ENCODE assay signal across 8 cellular contexts in genomic region chr3:71585891-71586809, GRCh38. TPM values are rescaled to one million over a fixed set of nuclear protein-coding genes. Genes with fewer than 3 reads are reported as not detected.
DNase-seq lines count a peak whose midpoint lies in the region; ATAC-seq, FAIRE-seq and TF ChIP-seq lines count a peak whose summit lies in the region.

No MANE protein-coding gene starts in this region.

- peaks cover 3 to 12% of the 10 kb centered on the region in 2 donors for H3K4me1 ChIP-seq in kidney (ENCODE audit: control insufficient read depth in 1 of 2, insufficient read depth in 1 of 2, low read depth in 1 of 2, low read length in 2 of 2)
- peaks cover 16% of the 10 kb centered on the region for H3K4me1 ChIP-seq in upper lobe of right lung

- peaks cover 24% of the 10 kb centered on the region for H3K4me1 Mint-ChIP-seq in activated CD4-positive, alpha-beta T cell treated with anti-CD3 and anti-CD28 coated beads, Interleukin-2, amount 10 ng/mL, durations not matched to agents 24 days and 14 days
- peaks cover 49% of the 10 kb centered on the region for H3K4me1 Mint-ChIP-seq in activated naive CD8-positive, alpha-beta T cell treated with anti-CD3 and anti-CD28 coated beads, Interleukin-2, amount 50 U/mL, for 24 hours

- H3K9me3 ChIP-seq in kidney (ENCODE audit: control insufficient read depth in 1 of 2, low read length in 2 of 2): no peaks in the 10 kb centered on the region
- no peaks in the 10 kb centered on the region for H3K9me3 ChIP-seq in upper lobe of right lung

- intact Hi-C loops in activated CD4-positive, alpha-beta T cell treated with anti-CD3 and anti-CD28 coated beads, Interleukin-2, amount 10 ng/mL, durations not matched to agents 24 days and 14 days (cut with micrococcal nuclease): loop anchor here (1.0 to 5.0 kb wide), 8 partner anchors 43 to 1055 kb away; no protein-coding TSS in a partner anchor
- intact Hi-C loops in kidney (cut with DNase I): no loop called here
- intact Hi-C loops in upper lobe of right lung (cut with DNase I): loop anchor here (10.0 kb wide), 1 partner anchor 531 kb away; no protein-coding TSS in a partner anchor

- H3K27me3 Mint-ChIP-seq in activated CD4-positive, alpha-beta T cell treated with anti-CD3 and anti-CD28 coated beads, Interleukin-2, amount 10 ng/mL, durations not matched to agents 24 days and 14 days: peaks cover 1% of the 10 kb centered on the region
- H3K27me3 Mint-ChIP-seq in activated naive CD8-positive, alpha-beta T cell treated with anti-CD3 and anti-CD28 coated beads, Interleukin-2, amount 50 U/mL, for 24 hours: no peaks in the 10 kb centered on the region

- no peak overlapping the region for H3K9ac ChIP-seq in kidney (ENCODE audit: low read length in 2 of 2)

- H3K27ac ChIP-seq in kidney (ENCODE audit: low read depth in 2 of 2, low read length in 2 of 2) (peak overlapping the region in 1 of 2 donors; percentile 11), upper lobe of right lung (no peak overlapping the region)

- ATAC-seq in activated naive CD8-positive, alpha-beta T cell treated with anti-CD3 and anti-CD28 coated beads, Interleukin-2, amount 50 U/mL, for 24 hours: no peak
- ATAC-seq in upper lobe of right lung (no peak), GM21526 (IDR thresholded peaks at IDR 0.05; ENCODE audit: low FRiP score, unreplicated experiment) (no peak), HG03469 (IDR thresholded peaks at IDR 0.05; ENCODE audit: unreplicated experiment) (no peak)

- H3K4me3 Mint-ChIP-seq in activated CD4-positive, alpha-beta T cell treated with anti-CD3 and anti-CD28 coated beads, Interleukin-2, amount 10 ng/mL, durations not matched to agents 24 days and 14 days: no peak overlapping the region
- H3K4me3 Mint-ChIP-seq in activated naive CD8-positive, alpha-beta T cell treated with anti-CD3 and anti-CD28 coated beads, Interleukin-2, amount 50 U/mL, for 24 hours: peak overlapping the region; percentile 22

- no peak overlapping the region for H3K27ac Mint-ChIP-seq in activated CD4-positive, alpha-beta T cell treated with anti-CD3 and anti-CD28 coated beads, Interleukin-2, amount 10 ng/mL, durations not matched to agents 24 days and 14 days
- H3K27ac Mint-ChIP-seq in activated naive CD8-positive, alpha-beta T cell treated with anti-CD3 and anti-CD28 coated beads, Interleukin-2, amount 50 U/mL, for 24 hours: peak overlapping the region; percentile 96

- TF ChIP-seq CTCF in LNCaP clone FGC (IDR thresholded peaks at IDR 0.05; ENCODE audit: control insufficient read depth, extremely low read depth, insufficient read depth) (peak; percentile 46), kidney (IDR thresholded peaks at IDR 0.05; ENCODE audit: borderline replicate concordance, extremely low read depth, insufficient read depth) (peak; percentile 57), upper lobe of right lung (IDR thresholded peaks at IDR 0.05) (peak; percentile 75)

- H3K9me3 Mint-ChIP-seq in activated CD4-positive, alpha-beta T cell treated with anti-CD3 and anti-CD28 coated beads, Interleukin-2, amount 10 ng/mL, durations not matched to agents 24 days and 14 days: no peaks in the 10 kb centered on the region
- no peaks in the 10 kb centered on the region for H3K9me3 Mint-ChIP-seq in activated naive CD8-positive, alpha-beta T cell treated with anti-CD3 and anti-CD28 coated beads, Interleukin-2, amount 50 U/mL, for 24 hours

- FAIRE-seq in kidney (lab: Jason Lieb, UNC): peak; percentile 74

- peaks cover 2% of the 10 kb centered on the region for H3K36me3 Mint-ChIP-seq in activated CD4-positive, alpha-beta T cell treated with anti-CD3 and anti-CD28 coated beads, Interleukin-2, amount 10 ng/mL, durations not matched to agents 24 days and 14 days (ENCODE audit: low read depth)
- peaks cover 5% of the 10 kb centered on the region for H3K36me3 Mint-ChIP-seq in activated naive CD8-positive, alpha-beta T cell treated with anti-CD3 and anti-CD28 coated beads, Interleukin-2, amount 50 U/mL, for 24 hours (ENCODE audit: low read depth)

- no peaks in the 10 kb centered on the region for H3K27me3 ChIP-seq in upper lobe of right lung

- DNase-seq in activated CD4-positive, alpha-beta T cell treated with anti-CD3 and anti-CD28 coated beads, Interleukin-2, amount 10 ng/mL, durations not matched to agents 24 days and 14 days: peak; percentile 73
- DNase-seq in activated CD4-positive, alpha-beta T cell treated with anti-CD3 and anti-CD28 coated beads, Interleukin-2, amount 50 U/mL, for 48 hours: no peak
- no peak for DNase-seq in LNCaP clone FGC (ENCODE audit: low read depth)
- no peak for DNase-seq in activated naive CD8-positive, alpha-beta T cell treated with anti-CD3 and anti-CD28 coated beads, Interleukin-2, amount 50 U/mL, for 24 hours
- no peak for DNase-seq in kidney
- DNase-seq in upper lobe of right lung: no peak

- H3K4me3 ChIP-seq in LNCaP clone FGC (ENCODE audit: low read depth, low read length) (no peak overlapping the region), kidney (ENCODE audit: low read length in 2 of 2) (no peak overlapping the region), upper lobe of right lung (no peak overlapping the region)

- H3K36me3 ChIP-seq in kidney (ENCODE audit: control insufficient read depth in 1 of 2, insufficient read depth in 2 of 2, low read length in 2 of 2) (no peaks in the 10 kb centered on the region), upper lobe of right lung (no peaks in the 10 kb centered on the region)

RNA-seq across cellular contexts. Expression of gene FOXP1, which starts 2.6 kb away (rescaled TPM):
- 102 and 110 TPM in 2 replicates for total RNA-seq in activated CD4-positive, alpha-beta T cell treated with anti-CD3 and anti-CD28 coated beads, Interleukin-2, amount 10 ng/mL, durations not matched to agents 24 days and 14 days
- total RNA-seq in kidney (87.2 TPM), upper lobe of right lung (140 TPM)
- 6.7 TPM for polyA plus RNA-seq in kidney (ENCODE audit: insufficient read depth, low read depth, low replicate concordance)
